1 cellular context compared by ENCODE assay signal in genomic region chr16:21599158-21599993, GRCh38.
TF ChIP-seq lines count a peak whose summit lies in the region.

METTL9 (plus strand) TSS chr16:21599577; CDS start chr16:21599734, 157 bp downstream.

TF ChIP-seq in HepG2, 621 proteins besides CTCF, POLR2A, EP300 and RAD21 (continued from another document and continues in another):
- TF ChIP-seq MZF1 (CRISPR knock-in tag; IDR thresholded peaks at IDR 0.05; ENCODE audit: borderline replicate concordance) (peak; percentile 90; the same call in 1 of the 2 replicates), ZNF24 (IDR thresholded peaks at IDR 0.05) (peak; percentile 24; the same call in 1 of the 2 replicates), NR2F1 (CRISPR knock-in tag; IDR thresholded peaks at IDR 0.05) (peak; percentile 41 to 61; a peak in 2 of 4 replicates), LBX2 (CRISPR knock-in tag; IDR thresholded peaks at IDR 0.05; ENCODE audit: borderline replicate concordance) (peak; percentile 91; the same call in 1 of the 2 replicates), ZNF784 (CRISPR knock-in tag; IDR thresholded peaks at IDR 0.05; ENCODE audit: borderline replicate concordance) (peak; percentile 93), POGK (CRISPR knock-in tag; conservative IDR thresholded peaks at IDR 0.05) (peak; percentile 99), CENPX (CRISPR knock-in tag; IDR thresholded peaks at IDR 0.05) (no peak), REL (CRISPR knock-in tag; conservative IDR thresholded peaks at IDR 0.05) (peak; percentile 99), MED13 (CRISPR knock-in tag; IDR thresholded peaks at IDR 0.05) (peak; percentile 98), ZNF781 (CRISPR knock-in tag; IDR thresholded peaks at IDR 0.05; ENCODE audit: borderline replicate concordance, not compliant biosample characterization) (no peak), TOE1 (CRISPR knock-in tag; IDR thresholded peaks at IDR 0.05) (peak; percentile 99), TBX3 (IDR thresholded peaks at IDR 0.05; ENCODE audit: borderline replicate concordance) (peak; percentile 39; the same call in 1 of the 2 replicates), ZBTB26 (CRISPR knock-in tag; IDR thresholded peaks at IDR 0.05; ENCODE audit: borderline replicate concordance) (peak; percentile 90; the same call in 1 of the 2 replicates), GZF1 (CRISPR knock-in tag; IDR thresholded peaks at IDR 0.05) (peak; percentile 84; the same call in 1 of the 2 replicates), FOXP1 (IDR thresholded peaks at IDR 0.05) (no peak), FOXP1 (CRISPR knock-in tag; IDR thresholded peaks at IDR 0.05) (peak; percentile 81), ZNF556 (CRISPR knock-in tag; IDR thresholded peaks at IDR 0.05; ENCODE audit: borderline replicate concordance) (peak; percentile 99), HINFP (CRISPR knock-in tag; IDR thresholded peaks at IDR 0.05; ENCODE audit: low read depth) (peak; percentile 96), AKAP8 (CRISPR knock-in tag; IDR thresholded peaks at IDR 0.05) (peak; percentile 97), NCOA2 (CRISPR knock-in tag; IDR thresholded peaks at IDR 0.05) (peak; percentile 85), ZMYM2 (CRISPR knock-in tag; IDR thresholded peaks at IDR 0.05) (peak; percentile 43; the same call in 1 of the 2 replicates), SALL1 (CRISPR knock-in tag; IDR thresholded peaks at IDR 0.05) (peak; percentile 98), NR2F6 (IDR thresholded peaks at IDR 0.05) (peak; percentile 56; the same call in 1 of the 2 replicates), NR2F6 (CRISPR knock-in tag; IDR thresholded peaks at IDR 0.05) (peak; percentile 88; the same call in 1 of the 2 replicates), ZSCAN22 (CRISPR knock-in tag; IDR thresholded peaks at IDR 0.05) (peak; percentile 74; the same call in 1 of the 2 replicates), ZNF3 (CRISPR knock-in tag; IDR thresholded peaks at IDR 0.05) (0 out of 2 replicates have a peak, but pooled peaks have one; percentile 48), GPN1 (CRISPR knock-in tag; IDR thresholded peaks at IDR 0.05; ENCODE audit: borderline replicate concordance) (peak; percentile 90; the same call in 1 of the 2 replicates), SMARCE1 (IDR thresholded peaks at IDR 0.05; ENCODE audit: borderline replicate concordance) (no peak), ZNF768 (CRISPR knock-in tag; IDR thresholded peaks at IDR 0.05) (peak; percentile 90), ZNF646 (CRISPR knock-in tag; IDR thresholded peaks at IDR 0.05) (peak; percentile 70; the same call in 1 of the 2 replicates), ZMYM3 (CRISPR knock-in tag; IDR thresholded peaks at IDR 0.05) (peak; percentile 96), SRSF4 (IDR thresholded peaks at IDR 0.05; ENCODE audit: low read depth, low read length, poor library complexity, severe bottlenecking) (no peak), POLR2AphosphoS5 (IDR thresholded peaks at IDR 0.05; ENCODE audit: low read depth, low read length) (peak; percentile 97), MAFF (IDR thresholded peaks at IDR 0.05; ENCODE audit: low read depth, low read length) (no peak; the same call in 1 of the 2 replicates), ZNF451 (CRISPR knock-in tag; IDR thresholded peaks at IDR 0.05) (peak; percentile 99; the same call in 1 of the 2 replicates), MLLT10 (CRISPR knock-in tag; IDR thresholded peaks at IDR 0.05) (no peak), FOSL1 (CRISPR knock-in tag; IDR thresholded peaks at IDR 0.05; ENCODE audit: borderline replicate concordance) (no peak), ZNF30 (CRISPR knock-in tag; IDR thresholded peaks at IDR 0.05) (peak; percentile 51; the same call in 1 of the 2 replicates), NFE2L2 (IDR thresholded peaks at IDR 0.05; ENCODE audit: low read length) (no peak; the same call in 1 of the 2 replicates), MIER2 (CRISPR knock-in tag; IDR thresholded peaks at IDR 0.05) (peak; percentile 91), ATF3 (CRISPR knock-in tag; IDR thresholded peaks at IDR 0.05) (peak; percentile 84), REPIN1 (CRISPR knock-in tag; IDR thresholded peaks at IDR 0.05; ENCODE audit: borderline replicate concordance, low read depth) (peak; percentile 99), ZNF33B (CRISPR knock-in tag; IDR thresholded peaks at IDR 0.05) (peak; percentile 91), ZNF260 (CRISPR knock-in tag; IDR thresholded peaks at IDR 0.05; ENCODE audit: borderline replicate concordance, low read depth) (no peak), HNF4A (CRISPR knock-in tag; IDR thresholded peaks at IDR 0.05) (peak; percentile 60), MTA1 (CRISPR knock-in tag; IDR thresholded peaks at IDR 0.05; ENCODE audit: borderline replicate concordance) (peak; percentile 98; the same call in 1 of the 2 replicates), ZFP36L2 (CRISPR knock-in tag; IDR thresholded peaks at IDR 0.05) (no peak), PBX3 (CRISPR knock-in tag; IDR thresholded peaks at IDR 0.05; ENCODE audit: borderline replicate concordance) (no peak; the same call in 1 of the 2 replicates), ZNF326 (CRISPR knock-in tag; IDR thresholded peaks at IDR 0.05; ENCODE audit: borderline replicate concordance) (no peak), SAFB2 (CRISPR knock-in tag; IDR thresholded peaks at IDR 0.05; ENCODE audit: borderline replicate concordance, low read depth) (peak; percentile 99; the same call in 1 of the 2 replicates), KLF16 (CRISPR knock-in tag; IDR thresholded peaks at IDR 0.05) (peak in 1 of 2 experiments; percentile 100; a peak in 2 of 4 replicates), CCDC6 (CRISPR knock-in tag; IDR thresholded peaks at IDR 0.05) (peak; percentile 99), ARNT2 (CRISPR knock-in tag; IDR thresholded peaks at IDR 0.05; ENCODE audit: low read depth) (peak; percentile 99), ZNF780A (CRISPR knock-in tag; IDR thresholded peaks at IDR 0.05) (peak; percentile 95), TEAD2 (CRISPR knock-in tag; IDR thresholded peaks at IDR 0.05) (no peak; the same call in 1 of the 2 replicates), KDM3A (CRISPR knock-in tag; IDR thresholded peaks at IDR 0.05; ENCODE audit: low read depth) (peak; percentile 100), BCL6 (CRISPR knock-in tag; IDR thresholded peaks at IDR 0.05) (peak; percentile 88), NCOR1 (IDR thresholded peaks at IDR 0.05; ENCODE audit: borderline replicate concordance, low read length) (peak; percentile 69; the same call in 1 of the 2 replicates), ZNF713 (CRISPR knock-in tag; IDR thresholded peaks at IDR 0.05) (no peak), ATRX (CRISPR knock-in tag; IDR thresholded peaks at IDR 0.05; ENCODE audit: borderline replicate concordance) (0 out of 2 replicates have a peak, but pooled peaks have one; percentile 42), BHLHE40 (IDR thresholded peaks at IDR 0.05; ENCODE audit: low read length) (no peak; the same call in 1 of the 2 replicates)
